ENCODE assay signal across 1 cellular context in the genomic region with DNA sequence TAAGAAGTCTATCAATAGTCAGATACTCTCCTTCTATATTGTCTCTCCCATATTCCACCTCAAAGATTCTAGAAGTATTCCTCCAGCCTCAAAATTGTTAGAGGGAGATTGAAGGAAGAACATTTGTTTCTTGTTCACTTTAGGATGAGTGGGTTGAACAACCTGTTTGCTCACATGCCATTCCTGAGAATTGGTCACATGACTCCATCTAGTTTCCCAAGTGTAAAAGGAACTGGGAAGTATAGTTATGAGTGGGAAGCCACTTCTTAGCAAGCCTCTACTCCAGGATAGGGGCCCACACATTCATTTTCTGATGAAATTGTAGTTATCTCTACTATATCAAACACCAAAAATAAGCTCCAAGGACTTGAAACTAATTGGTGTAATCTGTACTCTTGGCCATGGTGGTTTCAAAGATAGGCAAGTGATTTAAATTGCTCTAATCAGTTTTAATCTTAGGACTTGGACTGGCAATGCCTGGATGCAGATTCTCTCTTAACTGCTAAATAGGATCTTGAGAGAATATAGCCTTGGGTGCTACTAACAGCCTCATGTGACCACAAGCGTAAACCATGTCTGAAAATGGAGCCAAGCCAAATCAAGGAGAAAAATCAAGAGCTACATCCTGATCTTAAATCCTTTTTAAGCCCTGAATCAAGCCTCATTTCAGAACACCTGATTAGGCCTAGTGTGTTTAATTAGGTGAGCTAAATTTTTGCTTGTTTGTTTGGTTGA.
TF ChIP-seq lines count a peak whose summit lies in the region.

No MANE protein-coding gene starts in this region.

TF ChIP-seq in GM23338, 12 proteins besides CTCF, POLR2A, EP300 and RAD21 (continued from another document):
- TF ChIP-seq, protein P1, sequence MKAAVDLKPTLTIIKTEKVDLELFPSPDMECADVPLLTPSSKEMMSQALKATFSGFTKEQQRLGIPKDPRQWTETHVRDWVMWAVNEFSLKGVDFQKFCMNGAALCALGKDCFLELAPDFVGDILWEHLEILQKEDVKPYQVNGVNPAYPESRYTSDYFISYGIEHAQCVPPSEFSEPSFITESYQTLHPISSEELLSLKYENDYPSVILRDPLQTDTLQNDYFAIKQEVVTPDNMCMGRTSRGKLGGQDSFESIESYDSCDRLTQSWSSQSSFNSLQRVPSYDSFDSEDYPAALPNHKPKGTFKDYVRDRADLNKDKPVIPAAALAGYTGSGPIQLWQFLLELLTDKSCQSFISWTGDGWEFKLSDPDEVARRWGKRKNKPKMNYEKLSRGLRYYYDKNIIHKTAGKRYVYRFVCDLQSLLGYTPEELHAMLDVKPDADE (IDR thresholded peaks at IDR 0.05) = no peak
- TF ChIP-seq NANOG (IDR thresholded peaks at IDR 0.05; ENCODE audit: borderline replicate concordance) (no peak), STAT1 (IDR thresholded peaks at IDR 0.05; ENCODE audit: unreplicated experiment) (no peak), JUNB (IDR thresholded peaks at IDR 0.05; ENCODE audit: unreplicated experiment) (no peak), ZNF331 (CRISPR knock-in tag; IDR thresholded peaks at IDR 0.05; ENCODE audit: low read depth) (no peak), POLR2AphosphoS5 (IDR thresholded peaks at IDR 0.05; ENCODE audit: low read depth) (no peak), REST (IDR thresholded peaks at IDR 0.05; ENCODE audit: unreplicated experiment) (no peak), EZH2phosphoT487 (IDR thresholded peaks at IDR 0.05; ENCODE audit: unreplicated experiment) (no peak), ZNF114 (CRISPR knock-in tag; IDR thresholded peaks at IDR 0.05) (no peak), EZH2 (IDR thresholded peaks at IDR 0.05; ENCODE audit: low read depth, unreplicated experiment) (no peak)
- TF ChIP-seq, protein P2, sequence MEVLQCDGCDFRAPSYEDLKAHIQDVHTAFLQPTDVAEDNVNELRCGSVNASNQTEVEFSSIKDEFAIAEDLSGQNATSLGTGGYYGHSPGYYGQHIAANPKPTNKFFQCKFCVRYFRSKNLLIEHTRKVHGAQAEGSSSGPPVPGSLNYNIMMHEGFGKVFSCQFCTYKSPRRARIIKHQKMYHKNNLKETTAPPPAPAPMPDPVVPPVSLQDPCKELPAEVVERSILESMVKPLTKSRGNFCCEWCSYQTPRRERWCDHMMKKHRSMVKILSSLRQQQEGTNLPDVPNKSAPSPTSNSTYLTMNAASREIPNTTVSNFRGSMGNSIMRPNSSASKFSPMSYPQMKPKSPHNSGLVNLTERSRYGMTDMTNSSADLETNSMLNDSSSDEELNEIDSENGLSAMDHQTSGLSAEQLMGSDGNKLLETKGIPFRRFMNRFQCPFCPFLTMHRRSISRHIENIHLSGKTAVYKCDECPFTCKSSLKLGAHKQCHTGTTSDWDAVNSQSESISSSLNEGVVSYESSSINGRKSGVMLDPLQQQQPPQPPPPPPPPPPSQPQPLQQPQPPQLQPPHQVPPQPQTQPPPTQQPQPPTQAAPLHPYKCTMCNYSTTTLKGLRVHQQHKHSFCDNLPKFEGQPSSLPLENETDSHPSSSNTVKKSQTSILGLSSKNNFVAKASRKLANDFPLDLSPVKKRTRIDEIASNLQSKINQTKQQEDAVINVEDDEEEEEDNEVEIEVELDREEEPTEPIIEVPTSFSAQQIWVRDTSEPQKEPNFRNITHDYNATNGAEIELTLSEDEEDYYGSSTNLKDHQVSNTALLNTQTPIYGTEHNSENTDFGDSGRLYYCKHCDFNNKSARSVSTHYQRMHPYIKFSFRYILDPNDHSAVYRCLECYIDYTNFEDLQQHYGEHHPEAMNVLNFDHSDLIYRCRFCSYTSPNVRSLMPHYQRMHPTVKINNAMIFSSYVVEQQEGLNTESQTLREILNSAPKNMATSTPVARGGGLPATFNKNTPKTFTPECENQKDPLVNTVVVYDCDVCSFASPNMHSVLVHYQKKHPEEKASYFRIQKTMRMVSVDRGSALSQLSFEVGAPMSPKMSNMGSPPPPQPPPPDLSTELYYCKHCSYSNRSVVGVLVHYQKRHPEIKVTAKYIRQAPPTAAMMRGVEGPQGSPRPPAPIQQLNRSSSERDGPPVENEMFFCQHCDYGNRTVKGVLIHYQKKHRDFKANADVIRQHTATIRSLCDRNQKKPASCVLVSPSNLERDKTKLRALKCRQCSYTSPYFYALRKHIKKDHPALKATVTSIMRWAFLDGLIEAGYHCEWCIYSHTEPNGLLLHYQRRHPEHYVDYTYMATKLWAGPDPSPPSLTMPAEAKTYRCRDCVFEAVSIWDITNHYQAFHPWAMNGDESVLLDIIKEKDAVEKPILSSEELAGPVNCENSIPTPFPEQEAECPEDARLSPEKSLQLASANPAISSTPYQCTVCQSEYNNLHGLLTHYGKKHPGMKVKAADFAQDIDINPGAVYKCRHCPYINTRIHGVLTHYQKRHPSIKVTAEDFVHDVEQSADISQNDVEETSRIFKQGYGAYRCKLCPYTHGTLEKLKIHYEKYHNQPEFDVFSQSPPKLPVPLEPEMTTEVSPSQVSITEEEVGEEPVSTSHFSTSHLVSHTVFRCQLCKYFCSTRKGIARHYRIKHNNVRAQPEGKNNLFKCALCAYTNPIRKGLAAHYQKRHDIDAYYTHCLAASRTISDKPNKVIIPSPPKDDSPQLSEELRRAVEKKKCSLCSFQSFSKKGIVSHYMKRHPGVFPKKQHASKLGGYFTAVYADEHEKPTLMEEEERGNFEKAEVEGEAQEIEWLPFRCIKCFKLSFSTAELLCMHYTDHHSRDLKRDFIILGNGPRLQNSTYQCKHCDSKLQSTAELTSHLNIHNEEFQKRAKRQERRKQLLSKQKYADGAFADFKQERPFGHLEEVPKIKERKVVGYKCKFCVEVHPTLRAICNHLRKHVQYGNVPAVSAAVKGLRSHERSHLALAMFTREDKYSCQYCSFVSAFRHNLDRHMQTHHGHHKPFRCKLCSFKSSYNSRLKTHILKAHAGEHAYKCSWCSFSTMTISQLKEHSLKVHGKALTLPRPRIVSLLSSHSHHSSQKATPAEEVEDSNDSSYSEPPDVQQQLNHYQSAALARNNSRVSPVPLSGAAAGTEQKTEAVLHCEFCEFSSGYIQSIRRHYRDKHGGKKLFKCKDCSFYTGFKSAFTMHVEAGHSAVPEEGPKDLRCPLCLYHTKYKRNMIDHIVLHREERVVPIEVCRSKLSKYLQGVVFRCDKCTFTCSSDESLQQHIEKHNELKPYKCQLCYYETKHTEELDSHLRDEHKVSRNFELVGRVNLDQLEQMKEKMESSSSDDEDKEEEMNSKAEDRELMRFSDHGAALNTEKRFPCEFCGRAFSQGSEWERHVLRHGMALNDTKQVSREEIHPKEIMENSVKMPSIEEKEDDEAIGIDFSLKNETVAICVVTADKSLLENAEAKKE (CRISPR knock-in tag; IDR thresholded peaks at IDR 0.05) = no peak
